1 cellular context compared by ENCODE assay signal in the genomic region with DNA sequence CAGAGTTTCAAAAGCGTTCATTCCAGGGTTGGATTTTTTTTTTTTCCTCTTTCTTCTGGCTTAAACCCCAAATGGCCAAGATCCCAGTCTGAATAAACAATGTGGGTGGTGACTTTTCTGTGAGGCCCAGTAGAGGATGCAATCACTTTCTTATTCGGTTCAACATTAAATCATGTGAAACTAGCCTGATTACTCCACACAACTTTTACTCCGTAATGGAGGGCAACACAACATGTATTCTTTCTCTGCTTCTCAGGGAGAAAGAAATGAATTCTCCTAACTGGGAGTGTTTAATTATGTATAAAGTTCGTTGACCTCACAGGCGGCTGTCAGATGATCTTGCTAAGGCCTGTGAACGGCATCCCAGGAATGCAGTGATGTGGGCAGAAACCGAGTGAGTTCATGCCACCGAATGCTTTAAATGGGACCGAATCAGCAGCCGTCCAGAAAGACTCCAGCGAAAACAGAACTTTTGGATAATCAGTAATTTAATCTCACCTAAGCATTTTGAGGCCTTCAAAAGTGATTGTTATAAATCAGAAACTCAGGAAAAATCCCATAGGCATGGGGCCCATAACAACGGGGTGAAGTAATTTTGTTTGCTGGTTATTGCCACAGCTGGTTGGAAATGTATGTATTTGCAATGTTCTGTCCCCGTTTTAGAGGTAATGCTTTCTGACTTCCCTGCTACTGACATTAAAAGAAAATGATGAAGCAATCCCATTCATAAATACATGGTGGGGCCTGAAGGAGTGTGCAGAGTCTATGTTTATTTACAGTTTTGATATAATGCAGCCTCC.
TF ChIP-seq lines count a peak whose summit lies in the region.

No MANE protein-coding gene starts in this region.

TF ChIP-seq in HepG2, 621 proteins besides CTCF, POLR2A, EP300 and RAD21 (continued from another document):
- TF ChIP-seq BCLAF1 (IDR thresholded peaks at IDR 0.05) (no peak), ZNF547 (CRISPR knock-in tag; IDR thresholded peaks at IDR 0.05) (no peak), ZNF282 (IDR thresholded peaks at IDR 0.05; ENCODE audit: partially characterized antibody) (no peak), MBD4 (IDR thresholded peaks at IDR 0.05; ENCODE audit: borderline replicate concordance, low read length) (no peak), ZBTB26 (CRISPR knock-in tag; IDR thresholded peaks at IDR 0.05; ENCODE audit: borderline replicate concordance) (no peak), TRIM24 (CRISPR knock-in tag; IDR thresholded peaks at IDR 0.05) (no peak), RXRB (CRISPR knock-in tag; IDR thresholded peaks at IDR 0.05; ENCODE audit: borderline replicate concordance) (peak; percentile 79), TEAD3 (CRISPR knock-in tag; optimal IDR thresholded peaks at IDR 0.05; ENCODE audit: borderline replicate concordance) (peak; percentile 93), ZNF30 (CRISPR knock-in tag; IDR thresholded peaks at IDR 0.05) (no peak), ZNF691 (CRISPR knock-in tag; IDR thresholded peaks at IDR 0.05; ENCODE audit: borderline replicate concordance, low read depth) (no peak), HNRNPL (IDR thresholded peaks at IDR 0.05; ENCODE audit: low read depth, low read length) (no peak), ZNF792 (CRISPR knock-in tag; IDR thresholded peaks at IDR 0.05) (no peak), NR3C1 (CRISPR knock-in tag; IDR thresholded peaks at IDR 0.05) (no peak), KMT2B (CRISPR knock-in tag; IDR thresholded peaks at IDR 0.05) (no peak), ISX (CRISPR knock-in tag; conservative IDR thresholded peaks at IDR 0.05) (no peak), NR2F2 (IDR thresholded peaks at IDR 0.05; ENCODE audit: borderline replicate concordance, low read depth) (peak; percentile 33; the same call in 1 of the 2 replicates), PPARG (CRISPR knock-in tag; conservative IDR thresholded peaks at IDR 0.05) (0 out of 2 replicates have a peak, but pooled peaks have one; percentile 44), ZNF446 (CRISPR knock-in tag; IDR thresholded peaks at IDR 0.05) (no peak), PHF5A (CRISPR knock-in tag; IDR thresholded peaks at IDR 0.05; ENCODE audit: low read depth, unreplicated experiment) (no peak), ZNF619 (CRISPR knock-in tag; IDR thresholded peaks at IDR 0.05) (no peak), ZBTB21 (CRISPR knock-in tag; IDR thresholded peaks at IDR 0.05) (no peak), CBX1 (IDR thresholded peaks at IDR 0.05; ENCODE audit: low read depth) (no peak), NR2F1 (CRISPR knock-in tag; IDR thresholded peaks at IDR 0.05) (0 out of 4 replicates have a peak, but pooled peaks of 1 of the 2 experiments have one; percentile 22), TCF7 (IDR thresholded peaks at IDR 0.05; ENCODE audit: low read depth) (peak; percentile 67)
- TF ChIP-seq, protein P1, sequence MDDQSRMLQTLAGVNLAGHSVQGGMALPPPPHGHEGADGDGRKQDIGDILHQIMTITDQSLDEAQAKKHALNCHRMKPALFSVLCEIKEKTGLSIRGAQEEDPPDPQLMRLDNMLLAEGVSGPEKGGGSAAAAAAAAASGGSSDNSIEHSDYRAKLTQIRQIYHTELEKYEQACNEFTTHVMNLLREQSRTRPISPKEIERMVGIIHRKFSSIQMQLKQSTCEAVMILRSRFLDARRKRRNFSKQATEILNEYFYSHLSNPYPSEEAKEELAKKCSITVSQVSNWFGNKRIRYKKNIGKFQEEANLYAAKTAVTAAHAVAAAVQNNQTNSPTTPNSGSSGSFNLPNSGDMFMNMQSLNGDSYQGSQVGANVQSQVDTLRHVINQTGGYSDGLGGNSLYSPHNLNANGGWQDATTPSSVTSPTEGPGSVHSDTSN (CRISPR knock-in tag; IDR thresholded peaks at IDR 0.05; ENCODE audit: borderline replicate concordance), result no peak
- TF ChIP-seq, protein P2, sequence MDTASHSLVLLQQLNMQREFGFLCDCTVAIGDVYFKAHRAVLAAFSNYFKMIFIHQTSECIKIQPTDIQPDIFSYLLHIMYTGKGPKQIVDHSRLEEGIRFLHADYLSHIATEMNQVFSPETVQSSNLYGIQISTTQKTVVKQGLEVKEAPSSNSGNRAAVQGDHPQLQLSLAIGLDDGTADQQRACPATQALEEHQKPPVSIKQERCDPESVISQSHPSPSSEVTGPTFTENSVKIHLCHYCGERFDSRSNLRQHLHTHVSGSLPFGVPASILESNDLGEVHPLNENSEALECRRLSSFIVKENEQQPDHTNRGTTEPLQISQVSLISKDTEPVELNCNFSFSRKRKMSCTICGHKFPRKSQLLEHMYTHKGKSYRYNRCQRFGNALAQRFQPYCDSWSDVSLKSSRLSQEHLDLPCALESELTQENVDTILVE (CRISPR knock-in tag; IDR thresholded peaks at IDR 0.05), result no peak
